ENCODE assay signal across 1 cellular context in the genomic region with DNA sequence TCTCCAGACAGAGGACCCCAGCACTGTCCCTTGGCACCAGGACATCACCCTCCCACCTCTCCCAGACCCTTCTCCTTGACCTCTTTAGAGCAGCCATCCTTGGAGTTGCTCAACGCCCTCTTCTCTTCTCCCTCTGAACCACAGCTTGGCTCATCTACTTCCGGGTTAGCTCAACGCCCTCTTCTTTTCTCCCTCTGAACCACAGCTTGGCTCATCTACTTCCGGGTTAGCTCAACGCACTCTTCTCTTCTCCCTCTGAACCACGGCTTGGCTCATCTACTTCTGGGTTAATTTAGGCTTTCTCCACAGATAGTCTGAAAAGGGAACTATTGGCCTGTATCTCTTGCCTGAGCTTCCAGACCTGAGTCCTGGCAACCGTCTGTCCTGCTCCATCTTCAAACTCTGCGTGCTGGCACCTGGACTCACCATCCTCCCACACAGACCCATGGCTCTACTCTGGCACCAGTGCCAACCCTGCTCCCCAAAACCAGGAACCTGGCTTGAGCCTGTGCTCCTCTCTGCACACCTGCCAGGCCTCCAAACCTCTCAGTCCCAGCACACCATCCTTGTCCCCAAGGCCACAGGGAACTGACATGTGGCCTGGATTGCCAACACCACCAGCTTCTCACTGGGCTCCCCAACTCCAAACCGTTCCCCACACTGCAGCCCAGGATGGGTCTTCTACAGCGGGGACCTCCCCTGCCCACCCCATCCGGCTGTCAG.
A peak's percentile ranks its signal among the peaks of the same experiment; 100 is the strongest.
TF ChIP-seq lines count a peak whose summit lies in the region.

No MANE protein-coding gene starts in this region.

TF ChIP-seq in K562, 482 proteins besides CTCF, POLR2A, EP300 and RAD21:
- no peak for TF ChIP-seq TFE3 (CRISPR knock-in tag; IDR thresholded peaks at IDR 0.05)
- TF ChIP-seq NR2C1 (IDR thresholded peaks at IDR 0.05), result peak; percentile 75
- TF ChIP-seq NR2C1 (tag; IDR thresholded peaks at IDR 0.05), result peak; percentile 55
- TF ChIP-seq PURB (CRISPR knock-in tag; IDR thresholded peaks at IDR 0.05; ENCODE audit: low read depth), result no peak
- TF ChIP-seq NR3C1 (CRISPR knock-in tag; IDR thresholded peaks at IDR 0.05), result no peak
- TF ChIP-seq ZBTB8A (IDR thresholded peaks at IDR 0.05; ENCODE audit: partially characterized antibody), result no peak
- TF ChIP-seq PCBP2 (IDR thresholded peaks at IDR 0.05; ENCODE audit: low read depth, low read length, poor library complexity, severe bottlenecking), result no peak
